Comparison of ENCODE assay signal across 33 cellular contexts in genomic region chr9:72936266-72936665, GRCh38. TPM values are rescaled to one million over a fixed set of nuclear protein-coding genes. Genes with fewer than 3 reads are reported as not detected.
"Had no signal": no experiment of that assay in that cellular context is flagged by ENCODE, and none has a peak within 500 bp of the region (broad histone marks: within the 10 kb centered on the region; RNA-seq: fewer than 3 reads in every experiment).

No MANE protein-coding gene starts in this region.

- H3K27me3 Mint-ChIP-seq: activated CD4-positive, alpha-beta T cell treated with anti-CD3 and anti-CD28 coated beads, Interleukin-2, amount 10 ng/mL, durations not matched to agents 7 days and 5 days; activated naive CD8-positive, alpha-beta T cell; activated T-cell treated with anti-CD3 and anti-CD28 coated beads, Interleukin-2, amount 50 U/mL, for 24 hours; central memory CD8-positive, alpha-beta T cell; dendritic cell treated with granulocyte-macrophage colony-stimulating factor and Interleukin-4, amounts not matched to agents 40 ng/mL and 50 ng/mL, for 4 days had no signal

- H3K27ac ChIP-seq: brain microvascular endothelial cell, coronary artery, dorsolateral prefrontal cortex, esophagus muscularis mucosa, foreskin keratinocyte, gastrocnemius medialis had no signal

- DNase-seq: activated CD4-positive, alpha-beta memory T cell treated with anti-CD3 and anti-CD28 coated beads, Interleukin-2, amount 10 ng/mL, durations not matched to agents 7 days and 5 days; activated CD4-positive, alpha-beta T cell treated with anti-CD3 and anti-CD28 coated beads for 36 hours; activated CD4-positive, alpha-beta T cell treated with anti-CD3 and anti-CD28 coated beads, Interleukin-2, amount 10 ng/mL, durations not matched to agents 7 days and 5 days; activated CD4-positive, alpha-beta T cell treated with anti-CD3 and anti-CD28 coated beads, Interleukin-2, amount 50 U/mL, for 4 hours; activated CD4-positive, CD25-positive, alpha-beta regulatory T cell; activated CD4-positive, CD25-positive, alpha-beta regulatory T cell treated with anti-CD3 and anti-CD28 coated beads, Interleukin-2, amount 50 U/mL, for 72 hours; activated CD8-positive, alpha-beta memory T cell treated with anti-CD3 and anti-CD28 coated beads, Interleukin-2, amount 50 U/mL, for 48 hours; activated gamma-delta T cell; activated naive CD4-positive, alpha-beta T cell treated with anti-CD3 and anti-CD28 coated beads, Interleukin-2, amount 50 U/mL, for 16 hours; activated naive CD4-positive, alpha-beta T cell treated with Interleukin-2 at 50 U/mL for 16 hours; activated T-cell treated with anti-CD3 and anti-CD28 coated beads for 4 hours; activated T-cell treated with anti-CD3 and anti-CD28 coated beads, Interleukin-2, amount 50 U/mL, for 24 hours; activated T-cell treated with anti-CD3 and anti-CD28 coated beads, Interleukin-2, amount 50 U/mL, for 72 hours; amniotic stem cell; anterior cingulate cortex; brain microvascular endothelial cell; dorsolateral prefrontal cortex; effector memory CD4-positive, alpha-beta T cell; endodermal cell; foreskin keratinocyte; gastrocnemius medialis; SW 1271; T-cell; T1000 had no signal

- H3K27ac Mint-ChIP-seq: activated CD4-positive, alpha-beta memory T cell treated with anti-CD3 and anti-CD28 coated beads, Interleukin-2, amount 10 ng/mL, durations not matched to agents 7 days and 5 days; activated CD4-positive, alpha-beta T cell treated with anti-CD3 and anti-CD28 coated beads for 36 hours; activated CD4-positive, alpha-beta T cell treated with anti-CD3 and anti-CD28 coated beads, Interleukin-2, amount 10 ng/mL, durations not matched to agents 7 days and 5 days; activated naive CD8-positive, alpha-beta T cell; activated T-cell treated with anti-CD3 and anti-CD28 coated beads, Interleukin-2, amount 50 U/mL, for 24 hours; activated T-cell treated with anti-CD3 and anti-CD28 coated beads, Interleukin-2, amount 50 U/mL, for 72 hours; dendritic cell treated with granulocyte-macrophage colony-stimulating factor and Interleukin-4, amounts not matched to agents 40 ng/mL and 50 ng/mL, for 4 days; endodermal cell; T-cell; T-helper 1 cell treated with Interleukin-12 subunit alpha and Interleukin-12 subunit beta and Interleukin-4 antibody, amounts not matched to agents 30 μg/mL and 1 μg/mL, for 36 hours; T-helper 2 cell treated with Interferon-gamma antibody and Interleukin-4, amounts not matched to agents 5 μg/mL and 100 μg/mL, for 36 hours had no signal

- H3K4me1 ChIP-seq: foreskin keratinocyte had no signal

- H3K9me3 Mint-ChIP-seq: activated CD4-positive, alpha-beta memory T cell treated with anti-CD3 and anti-CD28 coated beads, Interleukin-2, amount 10 ng/mL, durations not matched to agents 7 days and 5 days; activated CD4-positive, alpha-beta T cell treated with anti-CD3 and anti-CD28 coated beads, Interleukin-2, amount 10 ng/mL, durations not matched to agents 7 days and 5 days; activated T-cell treated with anti-CD3 and anti-CD28 coated beads, Interleukin-2, amount 50 U/mL, for 24 hours; activated T-cell treated with anti-CD3 and anti-CD28 coated beads, Interleukin-2, amount 50 U/mL, for 72 hours; central memory CD8-positive, alpha-beta T cell; endodermal cell; T-cell; T-helper 1 cell treated with Interleukin-12 subunit alpha and Interleukin-12 subunit beta and Interleukin-4 antibody, amounts not matched to agents 30 μg/mL and 1 μg/mL, for 36 hours; T-helper 2 cell treated with Interferon-gamma antibody and Interleukin-4, amounts not matched to agents 5 μg/mL and 100 μg/mL, for 36 hours had no signal

- H3K9me3 ChIP-seq: esophagus muscularis mucosa, gastrocnemius medialis had no signal

- H3K36me3 ChIP-seq: brain microvascular endothelial cell, gastrocnemius medialis had no signal

- H3K36me3 Mint-ChIP-seq: activated naive CD8-positive, alpha-beta T cell; T-cell had no signal

- H3K4me1 Mint-ChIP-seq: activated CD4-positive, alpha-beta memory T cell treated with anti-CD3 and anti-CD28 coated beads, Interleukin-2, amount 10 ng/mL, durations not matched to agents 7 days and 5 days; activated CD4-positive, alpha-beta T cell treated with anti-CD3 and anti-CD28 coated beads for 36 hours; activated CD4-positive, alpha-beta T cell treated with anti-CD3 and anti-CD28 coated beads, Interleukin-2, amount 10 ng/mL, durations not matched to agents 7 days and 5 days; central memory CD8-positive, alpha-beta T cell; T-cell had no signal

- H3K27me3 ChIP-seq: brain microvascular endothelial cell, esophagus muscularis mucosa, foreskin keratinocyte, gastrocnemius medialis had no signal

- H3K4me3 ChIP-seq: coronary artery, dorsolateral prefrontal cortex, esophagus muscularis mucosa, gastrocnemius medialis had no signal

- FAIRE-seq: astrocyte, bronchial epithelial cell had no signal

- H3K4me3 Mint-ChIP-seq: activated CD4-positive, alpha-beta memory T cell treated with anti-CD3 and anti-CD28 coated beads, Interleukin-2, amount 10 ng/mL, durations not matched to agents 7 days and 5 days; activated CD4-positive, alpha-beta T cell treated with anti-CD3 and anti-CD28 coated beads for 36 hours; activated CD4-positive, alpha-beta T cell treated with anti-CD3 and anti-CD28 coated beads, Interleukin-2, amount 10 ng/mL, durations not matched to agents 7 days and 5 days; activated naive CD8-positive, alpha-beta T cell; activated T-cell treated with anti-CD3 and anti-CD28 coated beads, Interleukin-2, amount 50 U/mL, for 24 hours; activated T-cell treated with anti-CD3 and anti-CD28 coated beads, Interleukin-2, amount 50 U/mL, for 72 hours; central memory CD8-positive, alpha-beta T cell; dendritic cell treated with granulocyte-macrophage colony-stimulating factor and Interleukin-4, amounts not matched to agents 40 ng/mL and 50 ng/mL, for 4 days; endodermal cell; T-cell; T-helper 1 cell treated with Interleukin-12 subunit alpha and Interleukin-12 subunit beta and Interleukin-4 antibody, amounts not matched to agents 30 μg/mL and 1 μg/mL, for 36 hours; T-helper 2 cell treated with Interferon-gamma antibody and Interleukin-4, amounts not matched to agents 5 μg/mL and 100 μg/mL, for 36 hours had no signal

- ATAC-seq: activated CD4-positive, alpha-beta T cell treated with anti-CD3 and anti-CD28 coated beads for 36 hours; activated T-cell treated with anti-CD3 and anti-CD28 coated beads, Interleukin-2, amount 50 U/mL, for 72 hours; foreskin keratinocyte; gastrocnemius medialis; T-cell had no signal

RNA-seq across cellular contexts. Expression of gene ALDH1A1, which starts 16.6 kb away (rescaled TPM):
- total RNA-seq: activated CD4-positive, alpha-beta memory T cell treated with anti-CD3 and anti-CD28 coated beads, Interleukin-2, amount 10 ng/mL, durations not matched to agents 7 days and 5 days; activated CD4-positive, alpha-beta T cell treated with anti-CD3 and anti-CD28 coated beads for 36 hours; activated CD4-positive, alpha-beta T cell treated with anti-CD3 and anti-CD28 coated beads, Interleukin-2, amount 10 ng/mL, durations not matched to agents 7 days and 5 days; activated T-cell treated with anti-CD3 and anti-CD28 coated beads, Interleukin-2, amount 50 U/mL, for 72 hours had no signal
